In genomic region chr14:68970736-68971135, GRCh38 we compare ENCODE assay signal across 11 cellular contexts. TPM values are rescaled to one million over a fixed set of nuclear protein-coding genes. Genes with fewer than 3 reads are reported as not detected.
DNase-seq lines count a peak whose midpoint lies in the region; ATAC-seq and TF ChIP-seq lines count a peak whose summit lies in the region.
"Had no signal": no experiment of that assay in that cellular context is flagged by ENCODE, and none has a peak within 500 bp of the region (broad histone marks: within the 10 kb centered on the region; RNA-seq: fewer than 3 reads in every experiment).

No MANE protein-coding gene starts in this region.

- H3K9me3 Mint-ChIP-seq in T-helper 2 cell treated with Interferon-gamma antibody and Interleukin-4, amounts not matched to agents 5 μg/mL and 100 μg/mL, for 36 hours, result peaks cover 9% of the 10 kb centered on the region
- H3K9me3 Mint-ChIP-seq in activated CD8-positive, alpha-beta T cell treated with anti-CD3 and anti-CD28 coated beads, Interleukin-2, amount 10 ng/mL, durations not matched to agents 7 days and 5 days (ENCODE audit: insufficient read depth), result peaks cover 11% of the 10 kb centered on the region

- no peak for TF ChIP-seq POLR2A in suprapubic skin (IDR thresholded peaks at IDR 0.05)

- peak overlapping the region; percentile 8 for H3K4me2 ChIP-seq in hepatocyte

- H3K4me3 ChIP-seq in hepatocyte (no peak overlapping the region), suprapubic skin (no peak overlapping the region)

- no peak for TF ChIP-seq CTCF in hepatocyte (IDR thresholded peaks at IDR 0.05; ENCODE audit: poor library complexity)
- TF ChIP-seq CTCF in suprapubic skin (IDR thresholded peaks at IDR 0.05), result no peak

- H3K79me2 ChIP-seq in hepatocyte, result peaks cover 100% of the 10 kb centered on the region

- H3K27me3 ChIP-seq in hepatocyte, result no peaks in the 10 kb centered on the region
- H3K27me3 ChIP-seq in suprapubic skin, result no peaks in the 10 kb centered on the region

- peak overlapping the region; percentile 14 for H3K4me3 Mint-ChIP-seq in T-helper 2 cell treated with Interferon-gamma antibody and Interleukin-4, amounts not matched to agents 5 μg/mL and 100 μg/mL, for 36 hours
- H3K4me3 Mint-ChIP-seq in activated CD8-positive, alpha-beta T cell treated with anti-CD3 and anti-CD28 coated beads, Interleukin-2, amount 10 ng/mL, durations not matched to agents 7 days and 5 days, result peak overlapping the region; percentile 8

- POLR2A ChIA-PET in activated CD8-positive, alpha-beta T cell treated with anti-CD3 and anti-CD28 coated beads, Interleukin-2, amount 10 ng/mL, durations not matched to agents 7 days and 5 days (lab: Charles Lee), result interaction anchor here (2.8 kb wide), 1 partner anchor 11 kb away, joined by 18 read pairs; no protein-coding TSS in a partner anchor

- no peaks in the 10 kb centered on the region for H3K9me2 ChIP-seq in hepatocyte (replicated peaks; ENCODE audit: insufficient read depth)

- H3K36me3 Mint-ChIP-seq in T-helper 2 cell treated with Interferon-gamma antibody and Interleukin-4, amounts not matched to agents 5 μg/mL and 100 μg/mL, for 36 hours (ENCODE audit: low read depth), result peaks cover 33% of the 10 kb centered on the region
- peaks cover 43% of the 10 kb centered on the region for H3K36me3 Mint-ChIP-seq in activated CD8-positive, alpha-beta T cell treated with anti-CD3 and anti-CD28 coated beads, Interleukin-2, amount 10 ng/mL, durations not matched to agents 7 days and 5 days (ENCODE audit: low read depth)

- H2AFZ ChIP-seq in hepatocyte, result no peak overlapping the region

- H3K9me3 ChIP-seq in hepatocyte (ENCODE audit: low read depth) (no peaks in the 10 kb centered on the region), suprapubic skin (no peaks in the 10 kb centered on the region)

- 70% methylated on average over 5 of the region's 5 CpGs for WGBS in hepatocyte (ENCODE audit: low lambda C conversion rate, missing lambda C conversion rate)
- 75% methylated on average over 5 of the region's 5 CpGs for WGBS in suprapubic skin

- CTCF ChIA-PET in activated CD8-positive, alpha-beta T cell treated with anti-CD3 and anti-CD28 coated beads, Interleukin-2, amount 10 ng/mL, durations not matched to agents 7 days and 5 days (lab: Charles Lee), result interaction anchor here (0.9 to 3.8 kb wide), 5 partner anchors 10 to 44 kb away, joined by 3 to 21 read pairs (median 4); no protein-coding TSS in a partner anchor

- H3K36me3 ChIP-seq in hepatocyte (replicated peaks; ENCODE audit: insufficient read depth, low read depth), result no peaks in the 10 kb centered on the region
- H3K36me3 ChIP-seq in suprapubic skin, result no peaks in the 10 kb centered on the region

- TF ChIP-seq EP300 in suprapubic skin (IDR thresholded peaks at IDR 0.05), result no peak

- H3K27me3 Mint-ChIP-seq in T-helper 2 cell treated with Interferon-gamma antibody and Interleukin-4, amounts not matched to agents 5 μg/mL and 100 μg/mL, for 36 hours (ENCODE audit: low read depth), result no peaks in the 10 kb centered on the region
- H3K27me3 Mint-ChIP-seq in activated CD8-positive, alpha-beta T cell treated with anti-CD3 and anti-CD28 coated beads, Interleukin-2, amount 10 ng/mL, durations not matched to agents 7 days and 5 days (ENCODE audit: low read depth), result no peaks in the 10 kb centered on the region

- H3K27ac Mint-ChIP-seq in T-helper 2 cell treated with Interferon-gamma antibody and Interleukin-4, amounts not matched to agents 5 μg/mL and 100 μg/mL, for 36 hours, result no peak overlapping the region
- peak overlapping the region; percentile 69 for H3K27ac Mint-ChIP-seq in activated CD8-positive, alpha-beta T cell treated with anti-CD3 and anti-CD28 coated beads, Interleukin-2, amount 10 ng/mL, durations not matched to agents 7 days and 5 days

- H3K4me1 ChIP-seq in hepatocyte (ENCODE audit: insufficient read depth) (peaks cover 54% of the 10 kb centered on the region), suprapubic skin (peaks cover 68% of the 10 kb centered on the region)

- in situ Hi-C loops in KBM-7 (cut with MboI; ENCODE audit: low pct_unique_long_range_greater_than_20kb, low sequenced_read_pairs), result no loop called here

- H3K27ac ChIP-seq in hepatocyte (peak overlapping the region; percentile 88), suprapubic skin (peak overlapping the region; percentile 3)

- H4K20me1 ChIP-seq in hepatocyte (ENCODE audit: insufficient read depth, poor library complexity, severe bottlenecking), result peaks cover 9% of the 10 kb centered on the region

- no peak for ATAC-seq in activated CD8-positive, alpha-beta T cell treated with anti-CD3 and anti-CD28 coated beads, Interleukin-2, amount 10 ng/mL, durations not matched to agents 7 days and 5 days
- ATAC-seq: HCT116 had no signal

- H3K4me1 Mint-ChIP-seq in T-helper 2 cell treated with Interferon-gamma antibody and Interleukin-4, amounts not matched to agents 5 μg/mL and 100 μg/mL, for 36 hours (ENCODE audit: low read depth), result peaks cover 46% of the 10 kb centered on the region
- H3K4me1 Mint-ChIP-seq in activated CD8-positive, alpha-beta T cell treated with anti-CD3 and anti-CD28 coated beads, Interleukin-2, amount 10 ng/mL, durations not matched to agents 7 days and 5 days (ENCODE audit: low read depth), result peaks cover 72% of the 10 kb centered on the region

- DNase-seq in T-helper 2 cell treated with Interferon-gamma antibody and Interleukin-4, amounts not matched to agents 5 μg/mL and 100 μg/mL, for 36 hours (ENCODE audit: low spot score), result no peak
- no peak for DNase-seq in T-helper 2 cell
- no peak for DNase-seq in activated CD8-positive, alpha-beta T cell treated with anti-CD3 and anti-CD28 coated beads, Interleukin-2, amount 10 ng/mL, durations not matched to agents 7 days and 5 days
- DNase-seq in hepatocyte (ENCODE audit: low spot score), result no peak
- no peak for DNase-seq in suprapubic skin (ENCODE audit: low spot score in 2 of 2)
- no peak for DNase-seq in T-helper 1 cell
- DNase-seq in HuH-7.5 (ENCODE audit: low spot score), result no peak
- no peak for DNase-seq in KBM-7
- DNase-seq: 8988T, NCI-H1436 had no signal

RNA-seq across cellular contexts. Expression of gene ACTN1, which starts 8.4 kb away (rescaled TPM):
- 10 to 100 TPM; 51.4 to 56.1 TPM for total RNA-seq in activated CD8-positive, alpha-beta T cell treated with anti-CD3 and anti-CD28 coated beads, Interleukin-2, amount 10 ng/mL, durations not matched to agents 7 days and 5 days
- total RNA-seq in hepatocyte, result 82.2 and 88.0 TPM in 2 replicates
- polyA plus RNA-seq in hepatocyte, result 157 and 163 TPM in 2 replicates
- 100 to 1,000 TPM in 2 of 4 donors, 10 to 100 TPM in 2; 76.8 to 117 (median 94.0) TPM for total RNA-seq in suprapubic skin
